In the genomic region with DNA sequence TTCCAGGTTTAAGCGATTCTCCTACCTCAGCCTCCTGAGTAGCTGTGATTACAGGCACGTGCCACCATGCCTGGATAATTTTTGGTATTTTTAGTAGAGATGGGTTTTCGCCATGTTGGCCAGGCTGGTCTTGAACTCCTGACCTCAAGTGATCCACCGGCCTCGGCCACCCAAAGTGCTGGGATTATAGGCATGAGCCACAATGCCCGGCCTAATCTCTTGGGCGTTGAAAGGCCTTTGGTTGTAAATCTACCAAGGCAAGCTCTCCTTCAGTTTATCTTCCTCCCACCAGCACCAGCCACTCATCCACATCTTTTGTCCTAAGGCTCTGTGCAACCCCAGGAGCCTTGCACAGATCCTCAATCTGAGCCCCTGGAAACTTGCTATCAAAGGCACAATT, we compare ENCODE assay signal across 1 cellular context.
TF ChIP-seq lines count a peak whose summit lies in the region.

No MANE protein-coding gene starts in this region.

TF ChIP-seq in GM12878, 131 proteins besides CTCF, POLR2A, EP300 and RAD21:
- TF ChIP-seq BHLHE40 (IDR thresholded peaks at IDR 0.05; ENCODE audit: borderline replicate concordance in 1 of 2, low read depth in 2 of 2, low read length in 1 of 2): 0 out of 4 replicates have a peak, but pooled peaks of 1 of the 2 experiments have one; percentile 21
- TF ChIP-seq, protein P1, sequence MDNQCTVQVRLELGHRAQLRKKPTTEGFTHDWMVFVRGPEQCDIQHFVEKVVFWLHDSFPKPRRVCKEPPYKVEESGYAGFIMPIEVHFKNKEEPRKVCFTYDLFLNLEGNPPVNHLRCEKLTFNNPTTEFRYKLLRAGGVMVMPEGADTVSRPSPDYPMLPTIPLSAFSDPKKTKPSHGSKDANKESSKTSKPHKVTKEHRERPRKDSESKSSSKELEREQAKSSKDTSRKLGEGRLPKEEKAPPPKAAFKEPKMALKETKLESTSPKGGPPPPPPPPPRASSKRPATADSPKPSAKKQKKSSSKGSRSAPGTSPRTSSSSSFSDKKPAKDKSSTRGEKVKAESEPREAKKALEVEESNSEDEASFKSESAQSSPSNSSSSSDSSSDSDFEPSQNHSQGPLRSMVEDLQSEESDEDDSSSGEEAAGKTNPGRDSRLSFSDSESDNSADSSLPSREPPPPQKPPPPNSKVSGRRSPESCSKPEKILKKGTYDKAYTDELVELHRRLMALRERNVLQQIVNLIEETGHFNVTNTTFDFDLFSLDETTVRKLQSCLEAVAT (IDR thresholded peaks at IDR 0.05): 0 out of 2 replicates have a peak, but pooled peaks have one; percentile 16
